ENCODE assay signal across 2 cellular contexts in the genomic region with DNA sequence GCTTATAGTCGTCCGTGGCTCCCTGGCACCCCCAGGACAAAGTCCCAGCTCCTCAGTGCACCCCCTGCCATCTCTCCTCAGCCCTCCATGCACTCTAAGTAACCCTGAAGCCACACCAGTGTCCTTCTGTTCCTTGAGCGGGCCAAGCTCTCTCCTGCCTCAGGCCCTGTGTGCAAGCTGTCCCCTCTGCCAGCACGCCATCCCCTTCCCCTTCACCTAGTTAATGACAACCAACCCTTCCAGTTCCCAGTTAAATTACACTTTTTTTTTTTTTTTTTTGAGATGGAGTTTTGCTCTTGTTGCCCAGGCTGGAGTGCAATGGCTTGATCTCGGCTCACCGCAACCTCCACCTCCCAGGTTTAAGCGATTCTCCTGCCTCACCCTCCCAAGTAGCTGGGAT. TPM values are rescaled to one million over a fixed set of nuclear protein-coding genes. Genes with fewer than 3 reads are reported as not detected.
"Had no signal": no experiment of that assay in that cellular context is flagged by ENCODE, and none has a peak within 500 bp of the region (broad histone marks: within the 10 kb centered on the region; RNA-seq: fewer than 3 reads in every experiment).

No MANE protein-coding gene starts in this region.

RNA-seq across cellular contexts. Expression of a gene that starts 23.2 kb away (rescaled TPM):
- total RNA-seq: lung microvascular endothelial cell, SJCRH30 had no signal
